12 cellular contexts compared by ENCODE assay signal in the genomic region with DNA sequence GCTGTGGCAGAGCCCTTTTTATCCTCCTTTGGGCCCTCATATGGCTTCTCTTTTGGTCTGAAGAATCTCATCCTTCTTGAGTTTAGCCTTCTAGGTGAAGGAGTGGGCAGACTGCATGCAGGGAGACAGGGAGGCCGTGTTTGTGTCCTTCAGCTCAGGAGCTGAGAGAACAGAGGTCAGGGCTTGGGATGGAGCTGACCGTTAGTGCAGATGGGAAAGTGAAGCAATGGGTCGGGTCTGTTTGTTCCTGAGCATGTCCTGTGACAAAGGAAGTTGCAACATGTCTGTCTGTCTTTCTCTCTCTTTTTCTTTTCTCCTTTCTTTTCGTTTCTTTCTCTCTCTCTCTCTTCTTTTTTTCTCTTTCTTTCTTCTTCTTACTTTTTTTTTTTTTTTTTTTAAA. TPM values are rescaled to one million over a fixed set of nuclear protein-coding genes. Genes with fewer than 3 reads are reported as not detected.
A peak's percentile ranks its signal among the peaks of the same experiment; 100 is the strongest.
DNase-seq lines count a peak whose midpoint lies in the region; ATAC-seq and TF ChIP-seq lines count a peak whose summit lies in the region.
"Had no signal": no experiment of that assay in that cellular context is flagged by ENCODE, and none has a peak within 500 bp of the region (broad histone marks: within the 10 kb centered on the region; RNA-seq: fewer than 3 reads in every experiment).

No MANE protein-coding gene starts in this region.

- H3K9me3 ChIP-seq in BLaER1 treated with 17β-estradiol and CSF1 and Interleukin-3, amounts not matched to agents 10 nM and 100 nM (replicated peaks in 1 of 11), result peaks cover 0 to 9% (median 0%) of the 10 kb centered on the region in 11 experiments; a peak in 3 of 22 replicates
- H3K9me3 ChIP-seq in BE2C, result no peaks in the 10 kb centered on the region; the same call in 1 of the 2 replicates

- peaks cover 20% of the 10 kb centered on the region for H3K36me3 Mint-ChIP-seq in endothelial cell (ENCODE audit: low read depth, unreplicated experiment)
- H3K36me3 Mint-ChIP-seq in natural killer cell, result no peaks in the 10 kb centered on the region
- peaks cover 4% of the 10 kb centered on the region for H3K36me3 Mint-ChIP-seq in Calu3 (ENCODE audit: insufficient read depth, unreplicated experiment)

- H3K4me3 ChIP-seq in BLaER1 treated with 17β-estradiol and CSF1 and Interleukin-3, amounts not matched to agents 10 nM and 100 nM, result peak overlapping the region in 7 of 10 experiments; percentile 8 to 48 (median 26); a peak in 11 of 20 replicates
- no peak overlapping the region for H3K4me3 ChIP-seq in BE2C (ENCODE audit: low read depth, low read length)

- H3K27ac Mint-ChIP-seq in endothelial cell (ENCODE audit: unreplicated experiment) (peak overlapping the region; percentile 30), natural killer cell (peak overlapping the region; percentile 50 to 70), Calu3 (ENCODE audit: unreplicated experiment) (no peak overlapping the region)

- H3K4me1 ChIP-seq in BLaER1 treated with 17β-estradiol and CSF1 and Interleukin-3, amounts not matched to agents 10 nM and 100 nM, result peaks cover 96 to 100% (median 100%) of the 10 kb centered on the region in 10 experiments
- peaks cover 8% of the 10 kb centered on the region for H3K4me1 ChIP-seq in BE2C

- ATAC-seq in natural killer cell, result no peak

- CTCF ChIA-PET in Calu3 (lab: Charles Lee), result interaction anchor here (1.1 to 1.6 kb wide), 2 partner anchors 10 to 15 kb away, joined by 5 to 6 read pairs; no protein-coding TSS in a partner anchor

- peak overlapping the region; percentile 81 to 98 (median 97) for H3K4me2 ChIP-seq in BLaER1 treated with 17β-estradiol and CSF1 and Interleukin-3, amounts not matched to agents 10 nM and 100 nM

- H3K9me3 Mint-ChIP-seq in endothelial cell (ENCODE audit: unreplicated experiment), result no peaks in the 10 kb centered on the region
- H3K9me3 Mint-ChIP-seq in natural killer cell, result no peaks in the 10 kb centered on the region
- H3K9me3 Mint-ChIP-seq in Calu3 (ENCODE audit: low read depth, unreplicated experiment), result no peaks in the 10 kb centered on the region

- no TSS peak for BruUV-seq in Calu3 (replicated peaks; lab: Mats Ljungman, UMichigan)

- H3K27me3 ChIP-seq in BLaER1 treated with 17β-estradiol and CSF1 and Interleukin-3, amounts not matched to agents 10 nM and 100 nM, result no peaks in the 10 kb centered on the region
- H3K27me3 ChIP-seq in BE2C, result no peaks in the 10 kb centered on the region

- H3K36me3 ChIP-seq in BLaER1 treated with 17β-estradiol and CSF1 and Interleukin-3, amounts not matched to agents 10 nM and 100 nM, result peaks cover 10 to 68% (median 50%) of the 10 kb centered on the region in 11 experiments; a peak in 21 of 22 replicates
- no peaks in the 10 kb centered on the region for H3K36me3 ChIP-seq in BE2C

- H3K9ac ChIP-seq in BLaER1 treated with 17β-estradiol and CSF1 and Interleukin-3, amounts not matched to agents 10 nM and 100 nM, result peak overlapping the region in 9 of 11 experiments; percentile 24 to 76 (median 67); a peak in 17 of 22 replicates

- peak overlapping the region in 10 of 11 experiments; percentile 14 to 92 (median 82); a peak in 19 of 22 replicates for H3K27ac ChIP-seq in BLaER1 treated with 17β-estradiol and CSF1 and Interleukin-3, amounts not matched to agents 10 nM and 100 nM

- H3K27me3 Mint-ChIP-seq in endothelial cell (ENCODE audit: unreplicated experiment) (peaks cover 7% of the 10 kb centered on the region), natural killer cell (ENCODE audit: low read depth in 2 of 2) (no peaks in the 10 kb centered on the region), Calu3 (ENCODE audit: unreplicated experiment) (no peaks in the 10 kb centered on the region)

- TF ChIP-seq CTCF in endothelial cell (IDR thresholded peaks at IDR 0.05; ENCODE audit: unreplicated experiment) (no peak), natural killer cell (IDR thresholded peaks at IDR 0.05) (no peak), Calu3 (IDR thresholded peaks at IDR 0.05; ENCODE audit: unreplicated experiment) (no peak), BE2C (IDR thresholded peaks at IDR 0.05; ENCODE audit: low read depth, low read length) (no peak)

- intact Hi-C loops in natural killer cell (cut with micrococcal nuclease) (no loop called here), Calu3 (cut with micrococcal nuclease; ENCODE audit: unreplicated experiment) (no loop called here)

- H3K4me3 Mint-ChIP-seq in endothelial cell (ENCODE audit: unreplicated experiment) (no peak overlapping the region), natural killer cell (no peak overlapping the region), Calu3 (ENCODE audit: low read depth, unreplicated experiment) (no peak overlapping the region)

- peak; percentile 74 for DNase-seq in MV-4-11 (lab: John Stamatoyannopoulos, UW)
- DNase-seq in endothelial cell (ENCODE audit: low spot score), result no peak
- DNase-seq in natural killer cell, result no peak
- no peak for DNase-seq in Calu3
- no peak for DNase-seq in BE2C
- DNase-seq in NCI-H1436 (lab: John Stamatoyannopoulos, UW), result no peak
- no peak for DNase-seq in NCI-H128 (lab: John Stamatoyannopoulos, UW; ENCODE audit: unreplicated experiment)
- DNase-seq: hypothalamus; NCI-H2107; SHP77 treated with DMSO at 0.1 percent for 48 hours; stimulated activated CD4-positive, alpha-beta T cell treated with anti-CD3 and anti-CD28 coated beads, Interleukin-1b, Interleukin-23, amount 100 ng/mL, for 48 hours had no signal

- peaks cover 38 to 100% (median 98%) of the 10 kb centered on the region in 11 experiments for H4K20me1 ChIP-seq in BLaER1 treated with 17β-estradiol and CSF1 and Interleukin-3, amounts not matched to agents 10 nM and 100 nM

- H3K4me1 Mint-ChIP-seq in endothelial cell (ENCODE audit: unreplicated experiment) (peaks cover 48% of the 10 kb centered on the region), natural killer cell (peaks cover 90% of the 10 kb centered on the region in 2 donors), Calu3 (ENCODE audit: low read depth, unreplicated experiment) (peaks cover 55% of the 10 kb centered on the region)

RNA-seq across cellular contexts. Expression of a gene that starts 14.9 kb away (rescaled TPM):
- total RNA-seq in endothelial cell (ENCODE audit: unreplicated experiment), result 109 TPM
- 100 to 1,000 TPM; 137 to 197 (median 178) TPM for total RNA-seq in natural killer cell
- total RNA-seq in Calu3 (2022), result 93.7 and 96.2 TPM in 2 replicates
- polyA plus RNA-seq in BE2C (2012; ENCODE audit: insufficient read depth, insufficient read length, low read depth), result 37.2 TPM
